ENCODE assay signal across 1 cellular context in the genomic region with DNA sequence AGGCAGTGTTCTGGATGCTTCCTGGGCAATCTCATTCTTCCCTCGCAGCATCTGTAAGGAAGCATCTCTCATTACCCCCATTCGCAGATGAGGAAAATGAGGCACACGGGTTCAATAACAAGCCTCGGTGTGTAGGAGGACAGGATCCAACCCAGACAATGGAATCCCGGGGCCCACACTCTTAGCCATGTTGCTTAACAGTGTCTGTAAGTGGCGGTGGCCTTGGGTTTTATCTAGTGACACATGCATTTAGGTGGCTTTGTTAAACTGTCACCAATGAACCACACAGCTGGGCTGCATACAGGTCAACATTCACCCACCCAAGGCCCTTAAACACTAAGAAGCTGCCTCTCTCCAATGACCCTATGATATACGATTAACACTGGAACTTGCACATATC.
TF ChIP-seq lines count a peak whose summit lies in the region.

No MANE protein-coding gene starts in this region.

TF ChIP-seq in HepG2, 621 proteins besides CTCF, POLR2A, EP300 and RAD21 (continued from another document):
- TF ChIP-seq, protein P1, sequence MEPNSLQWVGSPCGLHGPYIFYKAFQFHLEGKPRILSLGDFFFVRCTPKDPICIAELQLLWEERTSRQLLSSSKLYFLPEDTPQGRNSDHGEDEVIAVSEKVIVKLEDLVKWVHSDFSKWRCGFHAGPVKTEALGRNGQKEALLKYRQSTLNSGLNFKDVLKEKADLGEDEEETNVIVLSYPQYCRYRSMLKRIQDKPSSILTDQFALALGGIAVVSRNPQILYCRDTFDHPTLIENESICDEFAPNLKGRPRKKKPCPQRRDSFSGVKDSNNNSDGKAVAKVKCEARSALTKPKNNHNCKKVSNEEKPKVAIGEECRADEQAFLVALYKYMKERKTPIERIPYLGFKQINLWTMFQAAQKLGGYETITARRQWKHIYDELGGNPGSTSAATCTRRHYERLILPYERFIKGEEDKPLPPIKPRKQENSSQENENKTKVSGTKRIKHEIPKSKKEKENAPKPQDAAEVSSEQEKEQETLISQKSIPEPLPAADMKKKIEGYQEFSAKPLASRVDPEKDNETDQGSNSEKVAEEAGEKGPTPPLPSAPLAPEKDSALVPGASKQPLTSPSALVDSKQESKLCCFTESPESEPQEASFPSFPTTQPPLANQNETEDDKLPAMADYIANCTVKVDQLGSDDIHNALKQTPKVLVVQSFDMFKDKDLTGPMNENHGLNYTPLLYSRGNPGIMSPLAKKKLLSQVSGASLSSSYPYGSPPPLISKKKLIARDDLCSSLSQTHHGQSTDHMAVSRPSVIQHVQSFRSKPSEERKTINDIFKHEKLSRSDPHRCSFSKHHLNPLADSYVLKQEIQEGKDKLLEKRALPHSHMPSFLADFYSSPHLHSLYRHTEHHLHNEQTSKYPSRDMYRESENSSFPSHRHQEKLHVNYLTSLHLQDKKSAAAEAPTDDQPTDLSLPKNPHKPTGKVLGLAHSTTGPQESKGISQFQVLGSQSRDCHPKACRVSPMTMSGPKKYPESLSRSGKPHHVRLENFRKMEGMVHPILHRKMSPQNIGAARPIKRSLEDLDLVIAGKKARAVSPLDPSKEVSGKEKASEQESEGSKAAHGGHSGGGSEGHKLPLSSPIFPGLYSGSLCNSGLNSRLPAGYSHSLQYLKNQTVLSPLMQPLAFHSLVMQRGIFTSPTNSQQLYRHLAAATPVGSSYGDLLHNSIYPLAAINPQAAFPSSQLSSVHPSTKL (CRISPR knock-in tag; IDR thresholded peaks at IDR 0.05) = peak; percentile 93
- peak; percentile 96 for TF ChIP-seq GATAD2A (CRISPR knock-in tag; IDR thresholded peaks at IDR 0.05)
- TF ChIP-seq, protein P2, sequence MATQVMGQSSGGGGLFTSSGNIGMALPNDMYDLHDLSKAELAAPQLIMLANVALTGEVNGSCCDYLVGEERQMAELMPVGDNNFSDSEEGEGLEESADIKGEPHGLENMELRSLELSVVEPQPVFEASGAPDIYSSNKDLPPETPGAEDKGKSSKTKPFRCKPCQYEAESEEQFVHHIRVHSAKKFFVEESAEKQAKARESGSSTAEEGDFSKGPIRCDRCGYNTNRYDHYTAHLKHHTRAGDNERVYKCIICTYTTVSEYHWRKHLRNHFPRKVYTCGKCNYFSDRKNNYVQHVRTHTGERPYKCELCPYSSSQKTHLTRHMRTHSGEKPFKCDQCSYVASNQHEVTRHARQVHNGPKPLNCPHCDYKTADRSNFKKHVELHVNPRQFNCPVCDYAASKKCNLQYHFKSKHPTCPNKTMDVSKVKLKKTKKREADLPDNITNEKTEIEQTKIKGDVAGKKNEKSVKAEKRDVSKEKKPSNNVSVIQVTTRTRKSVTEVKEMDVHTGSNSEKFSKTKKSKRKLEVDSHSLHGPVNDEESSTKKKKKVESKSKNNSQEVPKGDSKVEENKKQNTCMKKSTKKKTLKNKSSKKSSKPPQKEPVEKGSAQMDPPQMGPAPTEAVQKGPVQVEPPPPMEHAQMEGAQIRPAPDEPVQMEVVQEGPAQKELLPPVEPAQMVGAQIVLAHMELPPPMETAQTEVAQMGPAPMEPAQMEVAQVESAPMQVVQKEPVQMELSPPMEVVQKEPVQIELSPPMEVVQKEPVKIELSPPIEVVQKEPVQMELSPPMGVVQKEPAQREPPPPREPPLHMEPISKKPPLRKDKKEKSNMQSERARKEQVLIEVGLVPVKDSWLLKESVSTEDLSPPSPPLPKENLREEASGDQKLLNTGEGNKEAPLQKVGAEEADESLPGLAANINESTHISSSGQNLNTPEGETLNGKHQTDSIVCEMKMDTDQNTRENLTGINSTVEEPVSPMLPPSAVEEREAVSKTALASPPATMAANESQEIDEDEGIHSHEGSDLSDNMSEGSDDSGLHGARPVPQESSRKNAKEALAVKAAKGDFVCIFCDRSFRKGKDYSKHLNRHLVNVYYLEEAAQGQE (IDR thresholded peaks at IDR 0.05; ENCODE audit: borderline replicate concordance in 1 of 2, low read depth in 1 of 2, low read length in 2 of 2) = peak in 1 of 2 experiments; percentile 50; a peak in 2 of 4 replicates
- TF ChIP-seq KLF16 (CRISPR knock-in tag; IDR thresholded peaks at IDR 0.05) = no peak
- no peak for TF ChIP-seq ZNF496 (CRISPR knock-in tag; IDR thresholded peaks at IDR 0.05; ENCODE audit: insufficient replicate concordance)
- peak; percentile 76 for TF ChIP-seq HNF4A (CRISPR knock-in tag; IDR thresholded peaks at IDR 0.05)
- no peak for TF ChIP-seq TMF1 (CRISPR knock-in tag; IDR thresholded peaks at IDR 0.05; ENCODE audit: low read depth)
- no peak for TF ChIP-seq SMARCC2 (IDR thresholded peaks at IDR 0.05)
- TF ChIP-seq, protein P3, sequence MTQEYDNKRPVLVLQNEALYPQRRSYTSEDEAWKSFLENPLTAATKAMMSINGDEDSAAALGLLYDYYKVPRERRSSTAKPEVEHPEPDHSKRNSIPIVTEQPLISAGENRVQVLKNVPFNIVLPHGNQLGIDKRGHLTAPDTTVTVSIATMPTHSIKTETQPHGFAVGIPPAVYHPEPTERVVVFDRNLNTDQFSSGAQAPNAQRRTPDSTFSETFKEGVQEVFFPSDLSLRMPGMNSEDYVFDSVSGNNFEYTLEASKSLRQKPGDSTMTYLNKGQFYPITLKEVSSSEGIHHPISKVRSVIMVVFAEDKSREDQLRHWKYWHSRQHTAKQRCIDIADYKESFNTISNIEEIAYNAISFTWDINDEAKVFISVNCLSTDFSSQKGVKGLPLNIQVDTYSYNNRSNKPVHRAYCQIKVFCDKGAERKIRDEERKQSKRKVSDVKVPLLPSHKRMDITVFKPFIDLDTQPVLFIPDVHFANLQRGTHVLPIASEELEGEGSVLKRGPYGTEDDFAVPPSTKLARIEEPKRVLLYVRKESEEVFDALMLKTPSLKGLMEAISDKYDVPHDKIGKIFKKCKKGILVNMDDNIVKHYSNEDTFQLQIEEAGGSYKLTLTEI (CRISPR knock-in tag; conservative IDR thresholded peaks at IDR 0.05) = no peak
- TF ChIP-seq ZNF296 (CRISPR knock-in tag; conservative IDR thresholded peaks at IDR 0.05) = no peak
- TF ChIP-seq ZBTB20 (CRISPR knock-in tag; IDR thresholded peaks at IDR 0.05; ENCODE audit: borderline replicate concordance, low read depth) = 0 out of 2 replicates have a peak, but pooled peaks have one; percentile 27
